20 cellular contexts compared by ENCODE assay signal in genomic region chr18:75235891-75236290, GRCh38. TPM values are rescaled to one million over a fixed set of nuclear protein-coding genes. Genes with fewer than 3 reads are reported as not detected.
DNase-seq lines count a peak whose midpoint lies in the region; ATAC-seq and TF ChIP-seq lines count a peak whose summit lies in the region.
"Had no signal": no experiment of that assay in that cellular context is flagged by ENCODE, and none has a peak within 500 bp of the region (broad histone marks: within the 10 kb centered on the region; RNA-seq: fewer than 3 reads in every experiment).

No MANE protein-coding gene starts in this region.

- no peak for TF ChIP-seq EP300 in SK-N-SH (IDR thresholded peaks at IDR 0.05; ENCODE audit: borderline replicate concordance in 1 of 2, low read depth in 1 of 2, low read length in 1 of 2)

- H3K4ac ChIP-seq in H9 (ENCODE audit: low read depth, low read length) (no peak overlapping the region), neuronal stem cell (ENCODE audit: low read length) (no peak overlapping the region)

- ATAC-seq in naive B cell (ENCODE audit: low read depth in 2 of 2): no peak
- no peak for ATAC-seq in stimulated activated effector memory CD8-positive, alpha-beta T cell treated with anti-CD3 and anti-CD28 coated beads, Interleukin-12 subunit alpha, Interleukin-12 subunit beta, amount 100 ng/mL, for 72 hours
- no peak for ATAC-seq in HG02678 (IDR thresholded peaks at IDR 0.05; ENCODE audit: unreplicated experiment)
- ATAC-seq: GM12878 had no signal

- H3K79me1 ChIP-seq in H9 (ENCODE audit: insufficient read depth, low read depth, low read length, poor library complexity, severe bottlenecking) (no peaks in the 10 kb centered on the region), neuronal stem cell (ENCODE audit: low read depth, low read length) (no peaks in the 10 kb centered on the region)

- H3K9me2 ChIP-seq in SK-N-SH: no peaks in the 10 kb centered on the region

- H4K8ac ChIP-seq in H9 (replicated peaks; ENCODE audit: insufficient read length, low read depth, low read length): peak overlapping the region; percentile 39
- H4K8ac ChIP-seq in neuronal stem cell (ENCODE audit: low read depth, low read length): no peak overlapping the region

- H3K27ac ChIP-seq in H9 (ENCODE audit: insufficient read length, low read depth, low read length) (no peak overlapping the region), neuronal stem cell (replicated peaks; ENCODE audit: low read length) (no peak overlapping the region), SK-N-SH (ENCODE audit: low read depth in 2 of 2, low read length in 1 of 2) (no peak overlapping the region)
- H3K27ac ChIP-seq: 22Rv1, BLaER1, C4-2B had no signal

- H3K23ac ChIP-seq in H9 (ENCODE audit: insufficient read length, low read depth, low read length): no peak overlapping the region
- H3K23ac ChIP-seq in neuronal stem cell (ENCODE audit: low read depth, low read length, poor library complexity): peak overlapping the region; percentile 22

- no peaks in the 10 kb centered on the region for H3K36me3 Mint-ChIP-seq in H9 (ENCODE audit: insufficient read depth in 1 of 3, low read depth in 3 of 3)
- no peaks in the 10 kb centered on the region for H3K36me3 Mint-ChIP-seq in naive B cell
- H3K36me3 Mint-ChIP-seq in stimulated activated effector memory CD8-positive, alpha-beta T cell treated with anti-CD3 and anti-CD28 coated beads, Interleukin-12 subunit alpha, Interleukin-12 subunit beta, amount 100 ng/mL, for 72 hours: peaks cover under 1% of the 10 kb centered on the region

- H2AK5ac ChIP-seq in H9 (ENCODE audit: insufficient read length, low read length): no peak overlapping the region
- H2AK5ac ChIP-seq in neuronal stem cell (ENCODE audit: low read depth, low read length): no peak overlapping the region

- WGBS in H9 (ENCODE audit: extremely low coverage, insufficient read length, low lambda C conversion rate): no CpG with 5 or more reads among the region's 13 CpGs
- WGBS in neuronal stem cell (ENCODE audit: extremely low coverage in 2 of 2, insufficient read length in 2 of 2, insufficient replicate concordance in 1 of 2), 2 donors: 100% methylated on average over 3 of the region's 13 CpGs; no CpG with 5 or more reads in 1 of the 2 donors
- 96% methylated on average over 12 of the region's 13 CpGs for WGBS in SK-N-SH (ENCODE audit: low lambda C conversion rate)

- CTCF ChIA-PET in SK-N-SH (lab: Yijun Ruan, JAX): interaction anchor here (1.2 kb wide), 1 partner anchor 8 kb away, joined by 3 read pairs; no protein-coding TSS in a partner anchor

- no peak overlapping the region for H3K27ac Mint-ChIP-seq in H9
- peak overlapping the region in 4 of 6 donors; percentile 42 to 67 (median 54) for H3K27ac Mint-ChIP-seq in naive B cell
- peak overlapping the region; percentile 21 for H3K27ac Mint-ChIP-seq in stimulated activated effector memory CD8-positive, alpha-beta T cell treated with anti-CD3 and anti-CD28 coated beads, Interleukin-12 subunit alpha, Interleukin-12 subunit beta, amount 100 ng/mL, for 72 hours
- H3K27ac Mint-ChIP-seq: B cell; CD4-positive, alpha-beta T cell had no signal

- H4K91ac ChIP-seq in H9 (ENCODE audit: insufficient read length, low read depth, low read length) (no peak overlapping the region), neuronal stem cell (ENCODE audit: low read depth, low read length, poor library complexity) (no peak overlapping the region)

- no peak overlapping the region for H3K4me2 ChIP-seq in H9 (ENCODE audit: insufficient read depth, insufficient read length, low read length)
- no peak overlapping the region for H3K4me2 ChIP-seq in neuronal stem cell (ENCODE audit: insufficient read depth, low read length, poor library complexity, severe bottlenecking)
- H3K4me2 ChIP-seq in SK-N-SH: no peak overlapping the region
- H3K4me2 ChIP-seq: BLaER1 had no signal

- H3T11ph ChIP-seq in H9 (ENCODE audit: low read length): no peak overlapping the region

- H3K36me3 ChIP-seq in neuronal stem cell (replicated peaks in 1 of 2; ENCODE audit: control insufficient read depth in 2 of 2, insufficient read depth in 2 of 2, low read length in 2 of 2): no peaks in the 10 kb centered on the region
- no peaks in the 10 kb centered on the region for H3K36me3 ChIP-seq in SK-N-SH (replicated peaks in 1 of 2; ENCODE audit: control insufficient read depth in 1 of 2, insufficient read depth in 2 of 2, low read length in 1 of 2)

- H3K79me2 ChIP-seq in H9 (ENCODE audit: insufficient read depth, low read length) (no peaks in the 10 kb centered on the region), SK-N-SH (ENCODE audit: insufficient read depth) (no peaks in the 10 kb centered on the region)

- no peak for TF ChIP-seq RAD21 in SK-N-SH (IDR thresholded peaks at IDR 0.05; ENCODE audit: low read length)

- H3K4me1 ChIP-seq in H9 (ENCODE audit: insufficient read depth, low read length): no peaks in the 10 kb centered on the region
- no peaks in the 10 kb centered on the region for H3K4me1 ChIP-seq in neuronal stem cell (ENCODE audit: control insufficient read depth in 2 of 2, insufficient read depth in 1 of 2, low read depth in 1 of 2, low read length in 2 of 2)
- H3K4me1 ChIP-seq in SK-N-SH (ENCODE audit: control insufficient read depth in 1 of 2, insufficient read depth in 2 of 2, low read depth in 1 of 2, low read length in 1 of 2): peaks cover 0 to 13% of the 10 kb centered on the region in 2 experiments; a peak in 1 of 4 replicates
- H3K4me1 ChIP-seq: BLaER1 had no signal

- no peaks in the 10 kb centered on the region for H3F3A ChIP-seq in SK-N-SH (replicated peaks; ENCODE audit: insufficient read depth)

- no peaks in the 10 kb centered on the region for H3K9me3 ChIP-seq in H9 (ENCODE audit: control insufficient read depth, low read depth, low read length)
- H3K9me3 ChIP-seq in neuronal stem cell (replicated peaks in 1 of 2; ENCODE audit: control insufficient read depth in 2 of 2, insufficient read depth in 1 of 2, low read depth in 1 of 2, low read length in 2 of 2): peaks cover 0 to 3% of the 10 kb centered on the region in 2 donors
- no peaks in the 10 kb centered on the region for H3K9me3 ChIP-seq in SK-N-SH

- H4K5ac ChIP-seq in H9 (ENCODE audit: insufficient read length, low read depth, low read length): no peak overlapping the region

- H4K20me1 ChIP-seq in H9 (ENCODE audit: control insufficient read depth, insufficient read depth, insufficient read length): no peaks in the 10 kb centered on the region
- no peaks in the 10 kb centered on the region for H4K20me1 ChIP-seq in SK-N-SH (ENCODE audit: insufficient read depth)

- H3K4me3 Mint-ChIP-seq in H9 (no peak overlapping the region), naive B cell (peak overlapping the region in 2 of 8 donors; percentile 43 to 51)
- no peak overlapping the region for H3K4me3 Mint-ChIP-seq in stimulated activated effector memory CD8-positive, alpha-beta T cell treated with anti-CD3 and anti-CD28 coated beads, Interleukin-12 subunit alpha, Interleukin-12 subunit beta, amount 100 ng/mL, for 72 hours
- H3K4me3 Mint-ChIP-seq: B cell; CD4-positive, alpha-beta T cell; CD8-positive, alpha-beta memory T cell had no signal

- H3K4me3 ChIP-seq in neuronal stem cell (ENCODE audit: low read length in 2 of 2) (no peak overlapping the region), SK-N-SH (ENCODE audit: low read depth in 2 of 2, low read length in 1 of 2) (no peak overlapping the region)
- H3K4me3 ChIP-seq: BLaER1, GM12878 had no signal

- no peak overlapping the region for H2BK5ac ChIP-seq in H9 (ENCODE audit: insufficient read length, low read length)
- H2BK5ac ChIP-seq in neuronal stem cell (ENCODE audit: low read length): no peak overlapping the region

- H3K4me1 Mint-ChIP-seq in H9 (no peaks in the 10 kb centered on the region), naive B cell (peaks cover 8 to 19% (median 17%) of the 10 kb centered on the region in 3 donors)
- peaks cover 26% of the 10 kb centered on the region for H3K4me1 Mint-ChIP-seq in stimulated activated effector memory CD8-positive, alpha-beta T cell treated with anti-CD3 and anti-CD28 coated beads, Interleukin-12 subunit alpha, Interleukin-12 subunit beta, amount 100 ng/mL, for 72 hours

- H3K9ac ChIP-seq in H9 (ENCODE audit: extremely low read depth, insufficient read length, low read length) (no peak overlapping the region), neuronal stem cell (ENCODE audit: low read depth, low read length, poor library complexity) (peak overlapping the region; percentile 12), SK-N-SH (no peak overlapping the region)
- H3K9ac ChIP-seq: BLaER1 had no signal

- H2BK12ac ChIP-seq in H9 (ENCODE audit: insufficient read length, low read depth, low read length) (no peak overlapping the region), neuronal stem cell (ENCODE audit: low read length) (no peak overlapping the region)

- TF ChIP-seq CTCF in H9 (conservative IDR thresholded peaks at IDR 0.05) (no peak), SK-N-SH (IDR thresholded peaks at IDR 0.05) (no peak)

- POLR2A ChIA-PET in SK-N-SH (lab: Yijun Ruan, JAX): no interaction called here

- DNase-seq in H9: no peak
- no peak for DNase-seq in naive B cell
- DNase-seq in neuronal stem cell (ENCODE audit: low spot score): no peak
- DNase-seq in stimulated activated effector memory CD8-positive, alpha-beta T cell treated with anti-CD3 and anti-CD28 coated beads, Interleukin-12 subunit alpha, Interleukin-12 subunit beta, amount 100 ng/mL, for 72 hours (ENCODE audit: low spot score in 2 of 2): no peak
- no peak for DNase-seq in HuH-7.5 (ENCODE audit: low spot score)
- DNase-seq in SK-N-SH: no peak
- DNase-seq: CD4-positive, alpha-beta T cell; CD8-positive, alpha-beta memory T cell; DMS 273 treated with DMSO at 0.1 percent for 48 hours; DMS79; EL; GDM1; GOT3; HCEC 1CT had no signal

- H3K18ac ChIP-seq in H9 (ENCODE audit: insufficient read length, low read depth, low read length): no peak overlapping the region
- peak overlapping the region; percentile 77 for H3K18ac ChIP-seq in neuronal stem cell (ENCODE audit: low read length)

- no peak overlapping the region for H2BK15ac ChIP-seq in H9 (ENCODE audit: low read depth, low read length)
- H2BK15ac ChIP-seq in neuronal stem cell (ENCODE audit: low read length): no peak overlapping the region

- no peak overlapping the region for H2BK20ac ChIP-seq in H9 (ENCODE audit: low read depth, low read length, poor library complexity, severe bottlenecking)

- H2AFZ ChIP-seq in H9 (ENCODE audit: low read length) (no peak overlapping the region), neuronal stem cell (ENCODE audit: low read length) (no peak overlapping the region), SK-N-SH (ENCODE audit: low read depth) (no peak overlapping the region)

- no peak overlapping the region; the same call in 1 of the 2 replicates for H3K14ac ChIP-seq in H9 (ENCODE audit: insufficient read depth, low read length)
- H3K14ac ChIP-seq in neuronal stem cell (ENCODE audit: low read length): no peak overlapping the region

- no peaks in the 10 kb centered on the region for H3K27me3 Mint-ChIP-seq in H9 (ENCODE audit: low read depth)
- H3K27me3 Mint-ChIP-seq in naive B cell: no peaks in the 10 kb centered on the region
- H3K27me3 Mint-ChIP-seq: B cell; CD4-positive, alpha-beta T cell; CD8-positive, alpha-beta memory T cell had no signal

- peaks cover 0 to 3% of the 10 kb centered on the region in 2 experiments; a peak in 3 of 5 replicates for H3K9me3 Mint-ChIP-seq in H9
- peaks cover 0 to 3% (median 0%) of the 10 kb centered on the region in 7 donors for H3K9me3 Mint-ChIP-seq in naive B cell
- H3K9me3 Mint-ChIP-seq in stimulated activated effector memory CD8-positive, alpha-beta T cell treated with anti-CD3 and anti-CD28 coated beads, Interleukin-12 subunit alpha, Interleukin-12 subunit beta, amount 100 ng/mL, for 72 hours: no peaks in the 10 kb centered on the region
- H3K9me3 Mint-ChIP-seq: CD4-positive, alpha-beta T cell; CD8-positive, alpha-beta memory T cell had no signal

- H3K56ac ChIP-seq in H9 (ENCODE audit: insufficient read length, low read depth, low read length): no peak overlapping the region

- no peaks in the 10 kb centered on the region for H3K23me2 ChIP-seq in H9 (ENCODE audit: insufficient read length, low read depth, low read length, poor library complexity, severe bottlenecking)

- H2BK120ac ChIP-seq in H9 (ENCODE audit: low read depth, low read length, poor library complexity, severe bottlenecking) (no peak overlapping the region), neuronal stem cell (ENCODE audit: low read depth, low read length) (no peak overlapping the region)

- peaks cover 2% of the 10 kb centered on the region; the same call in 1 of the 2 replicates for H3K27me3 ChIP-seq in H9 (ENCODE audit: insufficient read depth, low read length)
- no peaks in the 10 kb centered on the region for H3K27me3 ChIP-seq in neuronal stem cell (ENCODE audit: control insufficient read depth in 3 of 3, insufficient read depth in 3 of 3, low read depth in 1 of 3, low read length in 3 of 3)
- H3K27me3 ChIP-seq in SK-N-SH (ENCODE audit: insufficient read depth): no peaks in the 10 kb centered on the region
- H3K27me3 ChIP-seq: BLaER1 had no signal

RNA-seq across cellular contexts. Expression of gene TSHZ1, which starts 25.3 kb away (rescaled TPM):
- 0.15 and 0.24 TPM in 2 replicates for total RNA-seq in H9 (2021)
- polyA plus RNA-seq in naive B cell (ENCODE audit: low read depth in 6 of 6) (1 to 10 TPM in 5 of 6 donors, under 1 TPM in 1; 0.41 to 2.2 (median 1.7) TPM), SK-N-SH (2012; rRNA removed) (2.6 and 2.8 TPM in 2 replicates)
- polyA plus RNA-seq in neuronal stem cell (2013, experiment 1 of 2): 1.0 TPM
- 0.96 TPM for polyA plus RNA-seq in neuronal stem cell (2013, experiment 2 of 2)
- 2.5 and 3.0 TPM in 2 replicates for polyA plus RNA-seq in SK-N-SH (2012; cell fraction: cytosol; rRNA removed)
- 3.4 and 3.5 TPM in 2 replicates for polyA plus RNA-seq in SK-N-SH (2012; cell fraction: nucleus; rRNA removed)

RNA-seq across cellular contexts. Expression of gene PTGR3, which starts 27.0 kb away (rescaled TPM):
- total RNA-seq in H9 (2021): 1.6 and 2.7 TPM in 2 replicates
- polyA plus RNA-seq in naive B cell (ENCODE audit: low read depth in 6 of 6) (10 to 100 TPM; 14.7 to 36.8 (median 22.5) TPM), SK-N-SH (2012; rRNA removed) (20.7 and 27.1 TPM in 2 replicates)
- 7.2 TPM for polyA plus RNA-seq in neuronal stem cell (2013, experiment 1 of 2)
- 7.1 TPM for polyA plus RNA-seq in neuronal stem cell (2013, experiment 2 of 2)
- 21.0 and 23.2 TPM in 2 replicates for polyA plus RNA-seq in SK-N-SH (2012; cell fraction: cytosol; rRNA removed)
- 39.3 and 40.7 TPM in 2 replicates for polyA plus RNA-seq in SK-N-SH (2012; cell fraction: nucleus; rRNA removed)

Comparison
In these comparisons a context has a peak if more than half of its experiments do, and no peak if none do; other contexts are left out.
1. H3K27ac Mint-ChIP-seq: peak in naive B cell (4 of 6) and stimulated activated effector memory CD8-positive, alpha-beta T cell treated with anti-CD3 and anti-CD28 coated beads, Interleukin-12 subunit alpha, Interleukin-12 subunit beta, amount 100 ng/mL, for 72 hours (single experiment); none in H9 (0 of 3).